ENCODE assay signal across 1 cellular context in genomic region chr17:43983515-43984411, GRCh38.
TF ChIP-seq lines count a peak whose summit lies in the region.

No MANE protein-coding gene starts in this region.

TF ChIP-seq in K562, 482 proteins besides CTCF, POLR2A, EP300 and RAD21 (continued from another document and continues in another):
- TF ChIP-seq CREB3L1 (IDR thresholded peaks at IDR 0.05; ENCODE audit: borderline replicate concordance, low read depth), result peak; percentile 39; the same call in 1 of the 2 replicates
- no peak for TF ChIP-seq FOXM1 (IDR thresholded peaks at IDR 0.05; ENCODE audit: low read depth)
- TF ChIP-seq FOXM1 (CRISPR knock-in tag; IDR thresholded peaks at IDR 0.05; ENCODE audit: low read depth), result peak; percentile 73; the same call in 1 of the 2 replicates
- TF ChIP-seq ELK1 (CRISPR knock-in tag; IDR thresholded peaks at IDR 0.05), result no peak
- TF ChIP-seq MAFF (IDR thresholded peaks at IDR 0.05; ENCODE audit: low read length), result no peak
- TF ChIP-seq MYC (IDR thresholded peaks at IDR 0.05; ENCODE audit: low read depth, low read length), result peak; percentile 81
- no peak for TF ChIP-seq MYC (CRISPR knock-in tag; IDR thresholded peaks at IDR 0.05; ENCODE audit: borderline replicate concordance, low read depth)
- no peak for TF ChIP-seq HDGF (IDR thresholded peaks at IDR 0.05)
- TF ChIP-seq FOXA3 (CRISPR knock-in tag; conservative IDR thresholded peaks at IDR 0.05 in 1 of 2, IDR thresholded peaks at IDR 0.05 in 1 of 2), result peak in 1 of 2 experiments; percentile 37; a peak in 2 of 4 replicates
- TF ChIP-seq ZNF778 (CRISPR knock-in tag; IDR thresholded peaks at IDR 0.05), result no peak
- TF ChIP-seq RCOR1 (IDR thresholded peaks at IDR 0.05; ENCODE audit: borderline replicate concordance in 1 of 2, low read depth in 2 of 2, low read length in 2 of 2), result 0 out of 4 replicates have a peak, but pooled peaks of 1 of the 2 experiments have one; percentile 19
- TF ChIP-seq SOX6 (IDR thresholded peaks at IDR 0.05), result peak; percentile 51; the same call in 1 of the 2 replicates
- 0 out of 4 replicates have a peak, but pooled peaks of 1 of the 2 experiments have one; percentile 35 for TF ChIP-seq NONO (IDR thresholded peaks at IDR 0.05; ENCODE audit: low read depth in 2 of 2, low read length in 1 of 2)
- peak; percentile 87 for TF ChIP-seq GATA2 (CRISPR knock-in tag; IDR thresholded peaks at IDR 0.05)
- peak; percentile 70 for TF ChIP-seq ATF7 (IDR thresholded peaks at IDR 0.05)
- TF ChIP-seq ESRRA (IDR thresholded peaks at IDR 0.05; ENCODE audit: borderline replicate concordance, low read depth), result peak; percentile 85
- TF ChIP-seq TBP (optimal IDR thresholded peaks at IDR 0.05; ENCODE audit: low read depth, low read length), result peak; percentile 37
- peak; percentile 81 for TF ChIP-seq RBFOX2 (IDR thresholded peaks at IDR 0.05; ENCODE audit: low read depth, low read length)
- no peak for TF ChIP-seq HMG20A (CRISPR knock-in tag; conservative IDR thresholded peaks at IDR 0.05)
- no peak for TF ChIP-seq ZNF583 (CRISPR knock-in tag; IDR thresholded peaks at IDR 0.05)
- TF ChIP-seq SMAD4 (CRISPR knock-in tag; conservative IDR thresholded peaks at IDR 0.05), result peak; percentile 89
- TF ChIP-seq, protein P1, sequence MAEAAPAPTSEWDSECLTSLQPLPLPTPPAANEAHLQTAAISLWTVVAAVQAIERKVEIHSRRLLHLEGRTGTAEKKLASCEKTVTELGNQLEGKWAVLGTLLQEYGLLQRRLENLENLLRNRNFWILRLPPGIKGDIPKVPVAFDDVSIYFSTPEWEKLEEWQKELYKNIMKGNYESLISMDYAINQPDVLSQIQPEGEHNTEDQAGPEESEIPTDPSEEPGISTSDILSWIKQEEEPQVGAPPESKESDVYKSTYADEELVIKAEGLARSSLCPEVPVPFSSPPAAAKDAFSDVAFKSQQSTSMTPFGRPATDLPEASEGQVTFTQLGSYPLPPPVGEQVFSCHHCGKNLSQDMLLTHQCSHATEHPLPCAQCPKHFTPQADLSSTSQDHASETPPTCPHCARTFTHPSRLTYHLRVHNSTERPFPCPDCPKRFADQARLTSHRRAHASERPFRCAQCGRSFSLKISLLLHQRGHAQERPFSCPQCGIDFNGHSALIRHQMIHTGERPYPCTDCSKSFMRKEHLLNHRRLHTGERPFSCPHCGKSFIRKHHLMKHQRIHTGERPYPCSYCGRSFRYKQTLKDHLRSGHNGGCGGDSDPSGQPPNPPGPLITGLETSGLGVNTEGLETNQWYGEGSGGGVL (CRISPR knock-in tag; IDR thresholded peaks at IDR 0.05), result no peak
- peak; percentile 91 for TF ChIP-seq RNF2 (IDR thresholded peaks at IDR 0.05)
- no peak for TF ChIP-seq ELF2 (CRISPR knock-in tag; IDR thresholded peaks at IDR 0.05)
- TF ChIP-seq GATAD2B (IDR thresholded peaks at IDR 0.05; ENCODE audit: borderline replicate concordance), result peak; percentile 99
- no peak for TF ChIP-seq ZFP91 (CRISPR knock-in tag; IDR thresholded peaks at IDR 0.05)
- TF ChIP-seq, protein P2, sequence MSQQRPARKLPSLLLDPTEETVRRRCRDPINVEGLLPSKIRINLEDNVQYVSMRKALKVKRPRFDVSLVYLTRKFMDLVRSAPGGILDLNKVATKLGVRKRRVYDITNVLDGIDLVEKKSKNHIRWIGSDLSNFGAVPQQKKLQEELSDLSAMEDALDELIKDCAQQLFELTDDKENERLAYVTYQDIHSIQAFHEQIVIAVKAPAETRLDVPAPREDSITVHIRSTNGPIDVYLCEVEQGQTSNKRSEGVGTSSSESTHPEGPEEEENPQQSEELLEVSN (IDR thresholded peaks at IDR 0.05; ENCODE audit: borderline replicate concordance in 1 of 2, extremely low read depth in 1 of 2, insufficient read depth in 1 of 2, insufficient read length in 1 of 2, low read depth in 1 of 2, low read length in 1 of 2, poor library complexity in 1 of 2, severe bottlenecking in 1 of 2), result peak in 1 of 2 experiments; percentile 85
- TF ChIP-seq TCF7 (IDR thresholded peaks at IDR 0.05; ENCODE audit: borderline replicate concordance), result 0 out of 2 replicates have a peak, but pooled peaks have one; percentile 31
- peak; percentile 83 for TF ChIP-seq MTA3 (IDR thresholded peaks at IDR 0.05; ENCODE audit: borderline replicate concordance)
- peak; percentile 83 for TF ChIP-seq L3MBTL2 (IDR thresholded peaks at IDR 0.05)
- no peak for TF ChIP-seq SMAD3 (CRISPR knock-in tag; conservative IDR thresholded peaks at IDR 0.05)
- TF ChIP-seq ZNF77 (CRISPR knock-in tag; IDR thresholded peaks at IDR 0.05), result no peak
- no peak for TF ChIP-seq RBM17 (IDR thresholded peaks at IDR 0.05; ENCODE audit: borderline replicate concordance, low read depth, low read length)
- peak; percentile 91 for TF ChIP-seq DPF2 (IDR thresholded peaks at IDR 0.05)
- peak; percentile 85 for TF ChIP-seq POLR2G (IDR thresholded peaks at IDR 0.05; ENCODE audit: low read depth, low read length)
- TF ChIP-seq RBM34 (IDR thresholded peaks at IDR 0.05; ENCODE audit: borderline replicate concordance, insufficient read depth, low read length), result 0 out of 2 replicates have a peak, but pooled peaks have one; percentile 29
- TF ChIP-seq KDM2B (CRISPR knock-in tag; IDR thresholded peaks at IDR 0.05), result peak; percentile 24; the same call in 1 of the 2 replicates
- TF ChIP-seq SMARCA5 (IDR thresholded peaks at IDR 0.05), result 0 out of 2 replicates have a peak, but pooled peaks have one; percentile 15
- peak in 1 of 2 experiments; percentile 53; a peak in 2 of 4 replicates for TF ChIP-seq TRIM24 (IDR thresholded peaks at IDR 0.05)
- no peak for TF ChIP-seq HLTF (IDR thresholded peaks at IDR 0.05)
- no peak for TF ChIP-seq EHMT2 (IDR thresholded peaks at IDR 0.05)
- TF ChIP-seq TCF3 (CRISPR knock-in tag; IDR thresholded peaks at IDR 0.05), result peak; percentile 77
- peak; percentile 31; the same call in 1 of the 2 replicates for TF ChIP-seq PKNOX1 (IDR thresholded peaks at IDR 0.05)
- TF ChIP-seq ZBTB7A (IDR thresholded peaks at IDR 0.05; ENCODE audit: borderline replicate concordance, control insufficient read depth, low read depth, low read length), result peak; percentile 84
- peak; percentile 41; the same call in 1 of the 2 replicates for TF ChIP-seq ZNF431 (CRISPR knock-in tag; IDR thresholded peaks at IDR 0.05)
- TF ChIP-seq NR1H2 (CRISPR knock-in tag; IDR thresholded peaks at IDR 0.05), result peak; percentile 89; the same call in 1 of the 2 replicates
- no peak for TF ChIP-seq NR2C2 (CRISPR knock-in tag; IDR thresholded peaks at IDR 0.05)
- peak; percentile 73 for TF ChIP-seq NR2C2 (tag; IDR thresholded peaks at IDR 0.05)
- TF ChIP-seq CBFA2T2 (conservative IDR thresholded peaks at IDR 0.05), result peak; percentile 60
- TF ChIP-seq, protein P3, sequence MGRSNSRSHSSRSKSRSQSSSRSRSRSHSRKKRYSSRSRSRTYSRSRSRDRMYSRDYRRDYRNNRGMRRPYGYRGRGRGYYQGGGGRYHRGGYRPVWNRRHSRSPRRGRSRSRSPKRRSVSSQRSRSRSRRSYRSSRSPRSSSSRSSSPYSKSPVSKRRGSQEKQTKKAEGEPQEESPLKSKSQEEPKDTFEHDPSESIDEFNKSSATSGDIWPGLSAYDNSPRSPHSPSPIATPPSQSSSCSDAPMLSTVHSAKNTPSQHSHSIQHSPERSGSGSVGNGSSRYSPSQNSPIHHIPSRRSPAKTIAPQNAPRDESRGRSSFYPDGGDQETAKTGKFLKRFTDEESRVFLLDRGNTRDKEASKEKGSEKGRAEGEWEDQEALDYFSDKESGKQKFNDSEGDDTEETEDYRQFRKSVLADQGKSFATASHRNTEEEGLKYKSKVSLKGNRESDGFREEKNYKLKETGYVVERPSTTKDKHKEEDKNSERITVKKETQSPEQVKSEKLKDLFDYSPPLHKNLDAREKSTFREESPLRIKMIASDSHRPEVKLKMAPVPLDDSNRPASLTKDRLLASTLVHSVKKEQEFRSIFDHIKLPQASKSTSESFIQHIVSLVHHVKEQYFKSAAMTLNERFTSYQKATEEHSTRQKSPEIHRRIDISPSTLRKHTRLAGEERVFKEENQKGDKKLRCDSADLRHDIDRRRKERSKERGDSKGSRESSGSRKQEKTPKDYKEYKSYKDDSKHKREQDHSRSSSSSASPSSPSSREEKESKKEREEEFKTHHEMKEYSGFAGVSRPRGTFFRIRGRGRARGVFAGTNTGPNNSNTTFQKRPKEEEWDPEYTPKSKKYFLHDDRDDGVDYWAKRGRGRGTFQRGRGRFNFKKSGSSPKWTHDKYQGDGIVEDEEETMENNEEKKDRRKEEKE (IDR thresholded peaks at IDR 0.05; ENCODE audit: borderline replicate concordance in 1 of 2, control insufficient read depth in 1 of 2, low read depth in 2 of 2, low read length in 1 of 2), result 0 out of 4 replicates have a peak, but pooled peaks of 1 of the 2 experiments have one; percentile 16
- no peak for TF ChIP-seq PHTF2 (CRISPR knock-in tag; IDR thresholded peaks at IDR 0.05)
- TF ChIP-seq, protein P4, sequence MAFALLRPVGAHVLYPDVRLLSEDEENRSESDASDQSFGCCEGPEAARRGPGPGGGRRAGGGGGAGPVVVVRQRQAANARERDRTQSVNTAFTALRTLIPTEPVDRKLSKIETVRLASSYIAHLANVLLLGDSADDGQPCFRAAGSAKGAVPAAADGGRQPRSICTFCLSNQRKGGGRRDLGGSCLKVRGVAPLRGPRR (CRISPR knock-in tag; IDR thresholded peaks at IDR 0.05), result no peak
- TF ChIP-seq, protein P5, sequence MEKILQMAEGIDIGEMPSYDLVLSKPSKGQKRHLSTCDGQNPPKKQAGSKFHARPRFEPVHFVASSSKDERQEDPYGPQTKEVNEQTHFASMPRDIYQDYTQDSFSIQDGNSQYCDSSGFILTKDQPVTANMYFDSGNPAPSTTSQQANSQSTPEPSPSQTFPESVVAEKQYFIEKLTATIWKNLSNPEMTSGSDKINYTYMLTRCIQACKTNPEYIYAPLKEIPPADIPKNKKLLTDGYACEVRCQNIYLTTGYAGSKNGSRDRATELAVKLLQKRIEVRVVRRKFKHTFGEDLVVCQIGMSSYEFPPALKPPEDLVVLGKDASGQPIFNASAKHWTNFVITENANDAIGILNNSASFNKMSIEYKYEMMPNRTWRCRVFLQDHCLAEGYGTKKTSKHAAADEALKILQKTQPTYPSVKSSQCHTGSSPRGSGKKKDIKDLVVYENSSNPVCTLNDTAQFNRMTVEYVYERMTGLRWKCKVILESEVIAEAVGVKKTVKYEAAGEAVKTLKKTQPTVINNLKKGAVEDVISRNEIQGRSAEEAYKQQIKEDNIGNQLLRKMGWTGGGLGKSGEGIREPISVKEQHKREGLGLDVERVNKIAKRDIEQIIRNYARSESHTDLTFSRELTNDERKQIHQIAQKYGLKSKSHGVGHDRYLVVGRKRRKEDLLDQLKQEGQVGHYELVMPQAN (IDR thresholded peaks at IDR 0.05; ENCODE audit: borderline replicate concordance), result peak; percentile 59; the same call in 1 of the 2 replicates
- TF ChIP-seq MTF1 (CRISPR knock-in tag; IDR thresholded peaks at IDR 0.05; ENCODE audit: borderline replicate concordance), result no peak
- TF ChIP-seq ELF4 (CRISPR knock-in tag; IDR thresholded peaks at IDR 0.05), result no peak
- TF ChIP-seq, protein P6, sequence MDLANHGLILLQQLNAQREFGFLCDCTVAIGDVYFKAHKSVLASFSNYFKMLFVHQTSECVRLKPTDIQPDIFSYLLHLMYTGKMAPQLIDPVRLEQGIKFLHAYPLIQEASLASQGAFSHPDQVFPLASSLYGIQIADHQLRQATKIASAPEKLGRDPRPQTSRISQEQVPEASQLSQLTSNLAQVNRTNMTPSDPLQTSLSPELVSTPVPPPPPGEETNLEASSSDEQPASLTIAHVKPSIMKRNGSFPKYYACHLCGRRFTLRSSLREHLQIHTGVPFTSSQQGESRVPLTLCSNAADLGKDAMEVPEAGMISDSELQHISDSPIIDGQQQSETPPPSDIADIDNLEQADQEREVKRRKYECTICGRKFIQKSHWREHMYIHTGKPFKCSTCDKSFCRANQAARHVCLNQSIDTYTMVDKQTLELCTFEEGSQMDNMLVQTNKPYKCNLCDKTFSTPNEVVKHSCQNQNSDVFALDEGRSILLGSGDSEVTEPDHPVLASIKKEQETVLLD (IDR thresholded peaks at IDR 0.05), result 0 out of 2 replicates have a peak, but pooled peaks have one; percentile 27
- peak; percentile 66 for TF ChIP-seq ATF1 (CRISPR knock-in tag; IDR thresholded peaks at IDR 0.05)
- peak; percentile 89 for TF ChIP-seq ATF1 (tag; IDR thresholded peaks at IDR 0.05)
- TF ChIP-seq ZNF143 (CRISPR knock-in tag; IDR thresholded peaks at IDR 0.05), result no peak
